13 cellular contexts compared by ENCODE assay signal in the genomic region with DNA sequence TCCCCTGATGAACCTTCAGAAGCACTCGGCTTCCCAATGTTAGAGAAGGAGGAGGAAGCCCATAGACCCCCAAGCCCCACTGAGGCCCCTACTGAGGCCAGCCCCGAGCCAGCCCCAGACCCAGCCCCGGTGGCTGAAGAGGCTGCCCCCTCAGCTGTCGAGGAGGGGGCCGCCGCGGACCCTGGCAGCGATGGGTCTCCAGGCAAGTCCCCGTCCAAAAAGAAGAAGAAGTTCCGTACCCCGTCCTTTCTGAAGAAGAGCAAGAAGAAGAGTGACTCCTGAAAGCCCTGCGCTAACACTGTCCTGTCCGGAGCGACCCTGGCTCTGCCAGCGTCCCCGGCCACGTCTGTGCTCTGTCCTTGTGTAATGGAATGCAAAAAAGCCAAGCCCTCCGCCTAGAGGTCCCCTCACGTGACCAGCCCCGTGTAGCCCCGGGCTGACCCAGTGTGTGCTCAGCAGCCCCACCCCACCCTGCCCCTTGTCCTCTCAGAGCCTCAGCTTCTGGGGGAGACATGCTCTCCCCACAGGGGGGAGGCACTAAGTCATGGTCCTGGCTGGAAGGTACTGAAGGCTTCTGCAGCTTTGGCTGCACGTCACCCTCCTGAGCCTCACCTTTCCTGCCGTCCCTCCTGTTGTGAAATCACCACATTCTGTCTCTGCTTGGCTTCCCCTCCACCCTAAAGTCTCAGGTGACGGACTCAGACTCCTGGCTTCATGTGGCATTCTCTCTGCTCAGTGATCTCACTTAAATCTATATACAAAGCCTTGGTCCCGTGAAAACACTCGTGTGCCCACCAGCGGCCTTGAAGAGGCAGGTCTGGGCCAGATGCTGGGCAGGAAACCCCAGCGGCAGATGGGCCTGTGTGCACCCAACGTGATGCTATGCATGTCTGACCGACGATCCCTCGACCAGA. TPM values are rescaled to one million over a fixed set of nuclear protein-coding genes. Genes with fewer than 3 reads are reported as not detected.
A peak's percentile ranks its signal among the peaks of the same experiment; 100 is the strongest.
DNase-seq lines count a peak whose midpoint lies in the region; ATAC-seq and TF ChIP-seq lines count a peak whose summit lies in the region.
"Had no signal": no experiment of that assay in that cellular context is flagged by ENCODE, and none has a peak within 500 bp of the region (broad histone marks: within the 10 kb centered on the region; RNA-seq: fewer than 3 reads in every experiment).

No MANE protein-coding gene starts in this region.

- H3K4ac ChIP-seq in trophoblast cell (ENCODE audit: low read depth, low read length): peak overlapping the region; percentile 30

- no peaks in the 10 kb centered on the region for H3K79me1 ChIP-seq in trophoblast cell (ENCODE audit: low read length)

- peaks cover 44% of the 10 kb centered on the region for H3K4me1 ChIP-seq in NT2/D1 (ENCODE audit: insufficient read depth, insufficient read length)
- no peaks in the 10 kb centered on the region for H3K4me1 ChIP-seq in endodermal cell (ENCODE audit: control insufficient read depth, insufficient read depth, low read length)
- peaks cover 9 to 17% of the 10 kb centered on the region in 2 experiments for H3K4me1 ChIP-seq in trophoblast cell (ENCODE audit: control insufficient read depth in 1 of 2, insufficient read depth in 2 of 2, low read length in 2 of 2)

- peaks cover 47% of the 10 kb centered on the region for H3K36me3 Mint-ChIP-seq in T-helper 2 cell treated with Interferon-gamma antibody and Interleukin-4, amounts not matched to agents 5 μg/mL and 100 μg/mL, for 36 hours (ENCODE audit: low read depth)
- peaks cover 54% of the 10 kb centered on the region for H3K36me3 Mint-ChIP-seq in endodermal cell (ENCODE audit: low read depth)

- peaks cover 98% of the 10 kb centered on the region for H3K36me3 ChIP-seq in NT2/D1 (ENCODE audit: insufficient read depth, insufficient read length, low read length)
- peaks cover 77% of the 10 kb centered on the region for H3K36me3 ChIP-seq in endodermal cell (ENCODE audit: control insufficient read depth, insufficient read depth, low read length)
- H3K36me3 ChIP-seq in trophoblast cell (ENCODE audit: control insufficient read depth in 1 of 2, insufficient read depth in 2 of 2, low read length in 2 of 2): peaks cover 74 to 82% of the 10 kb centered on the region in 2 experiments

- no peak overlapping the region for H3K18ac ChIP-seq in trophoblast cell (ENCODE audit: low read length)

- H4K8ac ChIP-seq in trophoblast cell (ENCODE audit: low read depth, low read length): peak overlapping the region; percentile 8

- no peak overlapping the region for H2BK12ac ChIP-seq in trophoblast cell (ENCODE audit: low read length)

- no peak overlapping the region for H4K12ac ChIP-seq in trophoblast cell (ENCODE audit: low read depth, low read length)

- no peak overlapping the region for H3K4me2 ChIP-seq in trophoblast cell (ENCODE audit: low read length)

- no peaks in the 10 kb centered on the region for H3K9me3 Mint-ChIP-seq in T-helper 2 cell treated with Interferon-gamma antibody and Interleukin-4, amounts not matched to agents 5 μg/mL and 100 μg/mL, for 36 hours
- no peaks in the 10 kb centered on the region for H3K9me3 Mint-ChIP-seq in endodermal cell

- no peak overlapping the region for H2BK5ac ChIP-seq in trophoblast cell (ENCODE audit: low read depth, low read length, poor library complexity)

- H3K79me2 ChIP-seq in trophoblast cell (ENCODE audit: control insufficient read depth, insufficient read depth, low read length, poor library complexity): no peaks in the 10 kb centered on the region

- H3K4me3 ChIP-seq in NT2/D1 (ENCODE audit: insufficient read length, low read depth) (no peak overlapping the region), endodermal cell (ENCODE audit: low read length) (no peak overlapping the region), trophoblast cell (ENCODE audit: low read depth, low read length) (no peak overlapping the region)

- no peak overlapping the region for H2AK5ac ChIP-seq in trophoblast cell (ENCODE audit: low read length)

- TF ChIP-seq CTCF in endodermal cell (conservative IDR thresholded peaks at IDR 0.05): no peak

- DNase-seq in T-helper 2 cell treated with Interferon-gamma antibody and Interleukin-4, amounts not matched to agents 5 μg/mL and 100 μg/mL, for 36 hours (ENCODE audit: low spot score): no peak
- DNase-seq in T-helper 2 cell (no peak), NT2/D1 (ENCODE audit: low read depth, low spot score) (no peak), endodermal cell (no peak), trophoblast cell (peak in 1 of 2 donors; percentile 52), dedifferentiated amniotic fluid mesenchymal stem cell (ENCODE audit: extremely low spot score) (no peak)
- DNase-seq: amniotic stem cell, GDM1, GOT3, Karpas-422, NCI-H2171 had no signal

- H3K4me1 Mint-ChIP-seq in T-helper 2 cell treated with Interferon-gamma antibody and Interleukin-4, amounts not matched to agents 5 μg/mL and 100 μg/mL, for 36 hours (ENCODE audit: low read depth): peaks cover 17% of the 10 kb centered on the region
- H3K4me1 Mint-ChIP-seq in endodermal cell: peaks cover 7% of the 10 kb centered on the region

- H3K9me3 ChIP-seq in NT2/D1 (ENCODE audit: insufficient read depth, low read length) (peaks cover 9% of the 10 kb centered on the region; the same call in 1 of the 2 replicates), endodermal cell (ENCODE audit: control insufficient read depth, low read length) (no peaks in the 10 kb centered on the region), trophoblast cell (ENCODE audit: insufficient read depth, low read depth, low read length) (peaks cover 3% of the 10 kb centered on the region)

- no peak overlapping the region for H3K27ac ChIP-seq in endodermal cell (ENCODE audit: low read depth, low read length)
- peak overlapping the region; percentile 28 for H3K27ac ChIP-seq in trophoblast cell (ENCODE audit: low read depth, low read length)

- H3K27me3 ChIP-seq in NT2/D1 (ENCODE audit: insufficient read depth, insufficient read length) (no peaks in the 10 kb centered on the region), endodermal cell (ENCODE audit: control insufficient read depth, insufficient read depth, low read length, poor library complexity, severe bottlenecking) (no peaks in the 10 kb centered on the region), trophoblast cell (ENCODE audit: insufficient read depth, low read length) (no peaks in the 10 kb centered on the region)

- H3K9ac ChIP-seq in NT2/D1 (ENCODE audit: insufficient read length, low read depth): peak overlapping the region; percentile 45
- H3K9ac ChIP-seq in endodermal cell (ENCODE audit: extremely low read depth, low read length, poor library complexity, severe bottlenecking): no peak overlapping the region
- H3K9ac ChIP-seq in trophoblast cell (ENCODE audit: low read length): no peak overlapping the region

- WGBS in endodermal cell (ENCODE audit: insufficient coverage in 1 of 2, insufficient read length in 1 of 2), 2 experiments: 92 to 96% methylated on average over 29 to 32 of the region's 32 CpGs
- WGBS in trophoblast cell (ENCODE audit: extremely low coverage, insufficient coverage, insufficient read length): no CpG with 5 or more reads among the region's 32 CpGs

- peak overlapping the region; percentile 17 for H4K91ac ChIP-seq in trophoblast cell (ENCODE audit: low read depth, low read length)

- H2AFZ ChIP-seq in trophoblast cell (ENCODE audit: insufficient read depth, low read length, poor library complexity): no peak overlapping the region

- peak overlapping the region; percentile 39 for H3K27ac Mint-ChIP-seq in T-helper 2 cell treated with Interferon-gamma antibody and Interleukin-4, amounts not matched to agents 5 μg/mL and 100 μg/mL, for 36 hours
- peak overlapping the region; percentile 14 for H3K27ac Mint-ChIP-seq in endodermal cell

- no peak overlapping the region for H2BK120ac ChIP-seq in trophoblast cell (ENCODE audit: insufficient read depth, low read length, poor library complexity)

- no peak overlapping the region for H3K23ac ChIP-seq in trophoblast cell (ENCODE audit: low read length)

- ATAC-seq in HG02852 (IDR thresholded peaks at IDR 0.05; ENCODE audit: unreplicated experiment) (no peak), GM21367 (IDR thresholded peaks at IDR 0.05; ENCODE audit: unreplicated experiment) (no peak)

- H3K14ac ChIP-seq in trophoblast cell (ENCODE audit: low read length): no peak overlapping the region

- H3K4me3 Mint-ChIP-seq in T-helper 2 cell treated with Interferon-gamma antibody and Interleukin-4, amounts not matched to agents 5 μg/mL and 100 μg/mL, for 36 hours: no peak overlapping the region
- H3K4me3 Mint-ChIP-seq in endodermal cell: no peak overlapping the region

- H3K27me3 Mint-ChIP-seq in T-helper 2 cell treated with Interferon-gamma antibody and Interleukin-4, amounts not matched to agents 5 μg/mL and 100 μg/mL, for 36 hours (ENCODE audit: low read depth): no peaks in the 10 kb centered on the region
- no peaks in the 10 kb centered on the region for H3K27me3 Mint-ChIP-seq in endodermal cell (ENCODE audit: insufficient read depth)

RNA-seq across cellular contexts. Expression of a gene that starts 34.7 kb away (rescaled TPM):
- total RNA-seq in endodermal cell: 10 to 100 TPM; 23.0 to 31.9 TPM
- polyA plus RNA-seq in endodermal cell (2013, experiment 1 of 2): 20.5 TPM
- 18.2 TPM for polyA plus RNA-seq in endodermal cell (2013, experiment 2 of 2)
- polyA plus RNA-seq in trophoblast cell (2013): 30.9 and 32.6 TPM in 2 replicates

RNA-seq across cellular contexts. Expression of a gene that starts 34.9 kb away (rescaled TPM):
- 1 to 10 TPM; 2.8 to 4.2 TPM for total RNA-seq in endodermal cell
- 3.5 TPM for polyA plus RNA-seq in endodermal cell (2013, experiment 1 of 2)
- 4.0 TPM for polyA plus RNA-seq in endodermal cell (2013, experiment 2 of 2)
- 1.5 and 1.6 TPM in 2 replicates for polyA plus RNA-seq in trophoblast cell (2013)
